Comparison of ENCODE assay signal across 22 cellular contexts in the genomic region with DNA sequence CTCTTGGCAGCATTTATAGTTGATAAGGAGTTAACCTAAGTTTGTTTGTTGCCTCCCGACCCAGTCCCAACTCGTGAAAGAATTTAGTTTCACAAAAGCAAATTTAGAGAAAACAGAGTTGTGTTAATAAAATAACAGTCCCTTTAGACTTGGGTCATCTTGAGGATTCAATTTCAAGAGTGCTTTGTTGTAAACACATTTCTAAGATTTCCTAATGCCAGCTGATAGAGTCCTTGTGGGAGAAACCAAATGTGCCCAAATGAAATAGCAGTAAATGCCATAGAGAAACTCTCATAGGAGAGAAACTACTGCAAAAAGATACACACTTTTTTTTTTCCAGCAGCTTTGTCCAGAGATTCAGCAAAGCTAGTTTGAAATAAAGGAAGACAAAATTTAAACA.
A peak's percentile ranks its signal among the peaks of the same experiment; 100 is the strongest.
DNase-seq lines count a peak whose midpoint lies in the region; ATAC-seq, FAIRE-seq and TF ChIP-seq lines count a peak whose summit lies in the region.
"Had no signal": no experiment of that assay in that cellular context is flagged by ENCODE, and none has a peak within 500 bp of the region (broad histone marks: within the 10 kb centered on the region; RNA-seq: fewer than 3 reads in every experiment).

No MANE protein-coding gene starts in this region.

- DNase-seq in GM23248 (no peak), endothelial cell of umbilical vein (ENCODE audit: low read depth, low spot score) (no peak), myocyte (ENCODE audit: low read depth) (peak; percentile 61), NCI-H146 treated with DMSO at 0.1 percent for 48 hours (lab: John Stamatoyannopoulos, UW; ENCODE audit: unreplicated experiment) (no peak)
- no peak for DNase-seq in activated CD4-positive, alpha-beta T cell treated with anti-CD3 and anti-CD28 coated beads, Interleukin-2, amount 50 U/mL, for 4 hours
- DNase-seq: BE2C; C1 segment of cervical spinal cord; CD4-positive, CD25-positive, alpha-beta regulatory T cell; CD8-positive, alpha-beta memory T cell; COR-L47; DMS 273 treated with DMSO at 0.1 percent for 48 hours; DMS53; DND-41; GOT3; H7; HFFc6 had no signal

- WGBS in GM23248 (ENCODE audit: low coverage in 1 of 2, low lambda C conversion rate in 2 of 2, missing lambda C conversion rate in 2 of 2), 2 experiments: 63 to 79% methylated on average over 2 of the region's 2 CpGs

- ATAC-seq in GM21825 (IDR thresholded peaks at IDR 0.05; ENCODE audit: unreplicated experiment): no peak
- ATAC-seq: HCT116, HepG2 had no signal

- no TSS peak for BruUV-seq in endothelial cell of umbilical vein (replicated peaks; lab: Mats Ljungman, UMichigan)

- peaks cover 25% of the 10 kb centered on the region for H3F3A ChIP-seq in GM23248 (ENCODE audit: insufficient read depth)

- dilution Hi-C loops in endothelial cell of umbilical vein (cut with MboI; ENCODE audit: extremely low pct_ligation_motif_present, low sequenced_read_pairs): no loop called here

- H3K4me3 ChIP-seq in GM23248: no peak overlapping the region
- H3K4me3 ChIP-seq in endothelial cell of umbilical vein (replicated peaks in 1 of 3; ENCODE audit: insufficient read depth in 1 of 3, low read depth in 1 of 3, low read length in 3 of 3): no peak overlapping the region

- H3K4me1 ChIP-seq in GM23248 (ENCODE audit: insufficient read depth) (peaks cover 28% of the 10 kb centered on the region), endothelial cell of umbilical vein (ENCODE audit: control insufficient read depth, extremely low read depth, insufficient read depth, low read length) (peaks cover 12% of the 10 kb centered on the region)
- H3K4me1 ChIP-seq: BE2C had no signal

- CTCF ChIA-PET in endothelial cell of umbilical vein (lab: Charles Lee): interaction anchor here (1.0 to 2.4 kb wide), 2 partner anchors 22 to 239 kb away, joined by 3 to 6 read pairs; no protein-coding TSS in a partner anchor

- no peaks in the 10 kb centered on the region for H3K9me3 ChIP-seq in GM23248 (ENCODE audit: low read depth)
- no peaks in the 10 kb centered on the region for H3K9me3 ChIP-seq in endothelial cell of umbilical vein (replicated peaks; ENCODE audit: control insufficient read depth, insufficient read depth, low read length)
- H3K9me3 ChIP-seq: BE2C had no signal

- 0 out of 2 replicates have a peak overlapping the region, but pooled peaks have one; percentile 22 for H2AFZ ChIP-seq in GM23248
- H2AFZ ChIP-seq in endothelial cell of umbilical vein (ENCODE audit: low read depth, low read length): no peak overlapping the region

- H3K9me1 ChIP-seq in endothelial cell of umbilical vein (replicated peaks; ENCODE audit: control insufficient read depth, extremely low read depth, insufficient read depth, low read length): no peaks in the 10 kb centered on the region

- peak; percentile 28 for FAIRE-seq in endothelial cell of umbilical vein (lab: Jason Lieb, UNC)
- FAIRE-seq: G401.6, GM12891, HepG2, HTR-8/SVneo had no signal

- no peak overlapping the region for H3K4me2 ChIP-seq in GM23248 (ENCODE audit: unreplicated experiment)
- no peak overlapping the region for H3K4me2 ChIP-seq in endothelial cell of umbilical vein (ENCODE audit: insufficient read depth, low read length)

- TF ChIP-seq POLR2A in endothelial cell of umbilical vein (IDR thresholded peaks at IDR 0.05; ENCODE audit: low read depth, low read length): no peak

- intact Hi-C loops in endothelial cell of umbilical vein (cut with micrococcal nuclease): no loop called here

- TF ChIP-seq CTCF in endothelial cell of umbilical vein (IDR thresholded peaks at IDR 0.05; ENCODE audit: extremely low read depth in 1 of 2, insufficient read depth in 1 of 2, low read depth in 1 of 2, low read length in 2 of 2): no peak

- in situ Hi-C loops in GM23248 (cut with MboI): no loop called here

- H3K36me3 ChIP-seq in GM23248 (ENCODE audit: low read depth) (no peaks in the 10 kb centered on the region), endothelial cell of umbilical vein (ENCODE audit: control insufficient read depth in 2 of 2, extremely low read depth in 1 of 2, insufficient read depth in 2 of 2, low read length in 2 of 2) (no peaks in the 10 kb centered on the region)
- H3K36me3 ChIP-seq: BE2C had no signal

- no peaks in the 10 kb centered on the region for H3K9me2 ChIP-seq in GM23248 (ENCODE audit: insufficient read depth)

- H3K9ac ChIP-seq in GM23248: no peak overlapping the region
- no peak overlapping the region for H3K9ac ChIP-seq in endothelial cell of umbilical vein (replicated peaks; ENCODE audit: extremely low read depth, insufficient read depth, low read length)

- H3K27me3 ChIP-seq in GM23248 (replicated peaks; ENCODE audit: insufficient read depth) (no peaks in the 10 kb centered on the region), endothelial cell of umbilical vein (ENCODE audit: control insufficient read depth in 2 of 2, insufficient read depth in 2 of 2, low read length in 2 of 2) (no peaks in the 10 kb centered on the region)
- H3K27me3 ChIP-seq: BE2C had no signal

- POLR2A ChIA-PET in endothelial cell of umbilical vein (lab: Charles Lee): no interaction called here

- H3K27ac ChIP-seq in GM23248 (no peak overlapping the region), endothelial cell of umbilical vein (ENCODE audit: insufficient read depth, low read depth, low read length) (no peak overlapping the region)

- H3K79me2 ChIP-seq in GM23248 (ENCODE audit: insufficient read depth) (no peaks in the 10 kb centered on the region), endothelial cell of umbilical vein (ENCODE audit: control insufficient read depth, insufficient read depth, low read length) (no peaks in the 10 kb centered on the region)

- H4K20me1 ChIP-seq in GM23248 (ENCODE audit: insufficient read depth): no peaks in the 10 kb centered on the region
- H4K20me1 ChIP-seq in endothelial cell of umbilical vein (replicated peaks; ENCODE audit: control insufficient read depth, extremely low read depth, insufficient read depth, low read length): no peaks in the 10 kb centered on the region

TF ChIP-seq in endothelial cell of umbilical vein, 7 proteins besides CTCF, POLR2A, EP300 and RAD21:
- TF ChIP-seq MYC (IDR thresholded peaks at IDR 0.05; ENCODE audit: low read depth, low read length) (no peak), GATA2 (IDR thresholded peaks at IDR 0.05; ENCODE audit: insufficient read depth, insufficient read length, low read depth, low read length) (no peak), EZH2 (IDR thresholded peaks at IDR 0.05; ENCODE audit: borderline replicate concordance, low read depth, low read length, severe bottlenecking) (no peak), JUN (IDR thresholded peaks at IDR 0.05; ENCODE audit: borderline replicate concordance, insufficient read depth, insufficient read length, low read depth) (no peak), POLR2AphosphoS5 (IDR thresholded peaks at IDR 0.05; ENCODE audit: insufficient read depth, low read depth, low read length) (no peak), FOS (IDR thresholded peaks at IDR 0.05; ENCODE audit: borderline replicate concordance, insufficient read depth, low read length) (no peak)
- TF ChIP-seq, protein P1, sequence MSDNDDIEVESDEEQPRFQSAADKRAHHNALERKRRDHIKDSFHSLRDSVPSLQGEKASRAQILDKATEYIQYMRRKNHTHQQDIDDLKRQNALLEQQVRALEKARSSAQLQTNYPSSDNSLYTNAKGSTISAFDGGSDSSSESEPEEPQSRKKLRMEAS (IDR thresholded peaks at IDR 0.05; ENCODE audit: insufficient read depth, insufficient read length): no peak
